9 cellular contexts compared by ENCODE assay signal in the genomic region with DNA sequence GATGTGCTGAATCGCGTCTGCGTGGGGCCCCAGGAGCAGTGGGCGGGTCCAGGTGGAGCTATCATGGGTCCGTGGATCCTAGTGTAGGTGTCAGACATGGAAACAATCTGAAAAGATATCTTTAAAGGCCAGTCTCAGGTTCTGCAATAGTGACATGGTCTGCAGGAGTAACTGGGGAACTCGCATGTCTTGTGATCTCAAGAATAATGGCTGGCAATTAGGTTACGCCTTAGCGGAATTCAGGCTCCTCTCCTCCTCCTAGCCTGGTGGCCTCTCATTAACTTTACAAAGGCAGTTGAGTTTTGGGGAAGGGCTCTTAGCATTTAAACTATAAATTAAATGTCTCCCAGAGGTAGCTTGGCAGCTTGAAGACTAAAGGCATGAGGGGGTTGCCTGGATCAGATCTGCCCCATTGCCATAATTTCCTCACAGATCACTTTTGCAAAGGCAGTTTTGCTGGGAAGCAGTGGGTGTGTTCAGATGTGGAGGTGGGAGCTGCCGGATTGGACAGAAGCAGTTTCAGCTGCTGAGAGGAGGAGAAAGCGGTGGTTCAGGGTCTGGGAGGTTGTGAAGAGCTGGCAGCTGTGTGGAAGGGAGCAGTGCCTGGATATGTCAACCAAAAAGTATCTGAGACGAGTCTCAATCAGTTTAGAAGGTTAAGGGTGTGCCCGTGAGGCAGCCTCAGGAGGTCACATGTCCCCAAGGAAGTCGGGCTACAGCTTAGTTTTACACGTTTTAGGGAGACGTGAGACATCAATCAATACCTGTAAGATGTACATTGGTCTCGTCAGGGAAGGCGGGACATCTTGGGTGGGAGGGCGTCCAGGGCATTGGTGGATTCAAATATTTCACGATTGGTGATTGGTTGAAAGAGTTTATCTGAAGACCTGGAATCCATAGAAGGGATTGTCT.
DNase-seq lines count a peak whose midpoint lies in the region; ATAC-seq and FAIRE-seq lines count a peak whose summit lies in the region.
"Had no signal": no experiment of that assay in that cellular context is flagged by ENCODE, and none has a peak within 500 bp of the region (broad histone marks: within the 10 kb centered on the region; RNA-seq: fewer than 3 reads in every experiment).

No MANE protein-coding gene starts in this region.

- CTCF ChIA-PET in activated naive CD4-positive, alpha-beta T cell treated with anti-CD3 and anti-CD28 coated beads, Interleukin-2, amount 10 ng/mL, durations not matched to agents 7 days and 5 days (lab: Charles Lee) = interaction anchor here (0.7 kb wide), 1 partner anchor 215 kb away, joined by 3 read pairs; no protein-coding TSS in a partner anchor

- H3K4me1 Mint-ChIP-seq in activated naive CD4-positive, alpha-beta T cell treated with anti-CD3 and anti-CD28 coated beads, Interleukin-2, amount 10 ng/mL, durations not matched to agents 7 days and 5 days = peaks cover 30% of the 10 kb centered on the region
- peaks cover 14% of the 10 kb centered on the region for H3K4me1 Mint-ChIP-seq in T-helper 2 cell treated with Interferon-gamma antibody and Interleukin-4, amounts not matched to agents 5 μg/mL and 100 μg/mL, for 36 hours (ENCODE audit: low read depth)
- H3K4me1 Mint-ChIP-seq in stimulated activated naive B cell treated with anti-CD40 and anti-IgM and Interleukin-4, amounts not matched to agents 10 μg/mL and 1 μg/mL and 100 μg/mL, for 72 hours = peaks cover 23 to 26% of the 10 kb centered on the region in 2 donors

- peaks cover 18% of the 10 kb centered on the region for H3K36me3 Mint-ChIP-seq in activated naive CD4-positive, alpha-beta T cell treated with anti-CD3 and anti-CD28 coated beads, Interleukin-2, amount 10 ng/mL, durations not matched to agents 7 days and 5 days
- peaks cover 6% of the 10 kb centered on the region for H3K36me3 Mint-ChIP-seq in T-helper 2 cell treated with Interferon-gamma antibody and Interleukin-4, amounts not matched to agents 5 μg/mL and 100 μg/mL, for 36 hours (ENCODE audit: low read depth)
- peaks cover 11 to 19% of the 10 kb centered on the region in 2 donors for H3K36me3 Mint-ChIP-seq in stimulated activated naive B cell treated with anti-CD40 and anti-IgM and Interleukin-4, amounts not matched to agents 10 μg/mL and 1 μg/mL and 100 μg/mL, for 72 hours

- peaks cover 9% of the 10 kb centered on the region for H3K27me3 Mint-ChIP-seq in activated naive CD4-positive, alpha-beta T cell treated with anti-CD3 and anti-CD28 coated beads, Interleukin-2, amount 10 ng/mL, durations not matched to agents 7 days and 5 days
- no peaks in the 10 kb centered on the region for H3K27me3 Mint-ChIP-seq in T-helper 2 cell treated with Interferon-gamma antibody and Interleukin-4, amounts not matched to agents 5 μg/mL and 100 μg/mL, for 36 hours (ENCODE audit: low read depth)
- no peaks in the 10 kb centered on the region for H3K27me3 Mint-ChIP-seq in stimulated activated naive B cell treated with anti-CD40 and anti-IgM and Interleukin-4, amounts not matched to agents 10 μg/mL and 1 μg/mL and 100 μg/mL, for 72 hours

- H3K27ac Mint-ChIP-seq in activated naive CD4-positive, alpha-beta T cell treated with anti-CD3 and anti-CD28 coated beads, Interleukin-2, amount 10 ng/mL, durations not matched to agents 7 days and 5 days = peak overlapping the region; percentile 67
- peak overlapping the region; percentile 32 for H3K27ac Mint-ChIP-seq in T-helper 2 cell treated with Interferon-gamma antibody and Interleukin-4, amounts not matched to agents 5 μg/mL and 100 μg/mL, for 36 hours
- H3K27ac Mint-ChIP-seq in stimulated activated naive B cell treated with anti-CD40 and anti-IgM and Interleukin-4, amounts not matched to agents 10 μg/mL and 1 μg/mL and 100 μg/mL, for 72 hours = no peak overlapping the region

- H3K4me3 Mint-ChIP-seq in activated naive CD4-positive, alpha-beta T cell treated with anti-CD3 and anti-CD28 coated beads, Interleukin-2, amount 10 ng/mL, durations not matched to agents 7 days and 5 days = peak overlapping the region; percentile 4
- H3K4me3 Mint-ChIP-seq in T-helper 2 cell treated with Interferon-gamma antibody and Interleukin-4, amounts not matched to agents 5 μg/mL and 100 μg/mL, for 36 hours = peak overlapping the region; percentile 1
- peak overlapping the region in 1 of 2 donors; percentile 10 for H3K4me3 Mint-ChIP-seq in stimulated activated naive B cell treated with anti-CD40 and anti-IgM and Interleukin-4, amounts not matched to agents 10 μg/mL and 1 μg/mL and 100 μg/mL, for 72 hours

- DNase-seq in activated naive CD4-positive, alpha-beta T cell treated with anti-CD3 and anti-CD28 coated beads, Interleukin-2, amount 10 ng/mL, durations not matched to agents 7 days and 5 days = peak; percentile 62
- no peak for DNase-seq in activated naive CD4-positive, alpha-beta T cell treated with anti-CD3 and anti-CD28 coated beads, Interleukin-2, amount 50 U/mL, for 16 hours
- DNase-seq in T-helper 2 cell treated with Interferon-gamma antibody and Interleukin-4, amounts not matched to agents 5 μg/mL and 100 μg/mL, for 36 hours (ENCODE audit: low spot score) = no peak
- DNase-seq in skeletal muscle cell (ENCODE audit: low read depth) = no peak
- no peak for DNase-seq in stimulated activated naive B cell treated with anti-CD40 and anti-IgM and Interleukin-4, amounts not matched to agents 10 μg/mL and 1 μg/mL and 100 μg/mL, for 72 hours
- DNase-seq in GDM1 (lab: John Stamatoyannopoulos, UW) = no peak
- DNase-seq in urothelium cell line (ENCODE audit: low spot score) = no peak

- H3K9me3 Mint-ChIP-seq in activated naive CD4-positive, alpha-beta T cell treated with anti-CD3 and anti-CD28 coated beads, Interleukin-2, amount 10 ng/mL, durations not matched to agents 7 days and 5 days = no peaks in the 10 kb centered on the region
- H3K9me3 Mint-ChIP-seq in T-helper 2 cell treated with Interferon-gamma antibody and Interleukin-4, amounts not matched to agents 5 μg/mL and 100 μg/mL, for 36 hours = no peaks in the 10 kb centered on the region
- H3K9me3 Mint-ChIP-seq in stimulated activated naive B cell treated with anti-CD40 and anti-IgM and Interleukin-4, amounts not matched to agents 10 μg/mL and 1 μg/mL and 100 μg/mL, for 72 hours = no peaks in the 10 kb centered on the region

- H3K4me3 ChIP-seq in iPS-11a (ENCODE audit: low read depth, low read length) (peak overlapping the region; percentile 22), skeletal muscle cell (ENCODE audit: low read depth, low read length) (peak overlapping the region; percentile 15)

- no peak for ATAC-seq in stimulated activated naive B cell treated with anti-CD40 and anti-IgM and Interleukin-4, amounts not matched to agents 10 μg/mL and 1 μg/mL and 100 μg/mL, for 72 hours (replicated peaks)

- no peak for FAIRE-seq in urothelium cell line (lab: Jason Lieb, UNC)
- FAIRE-seq: D721Med had no signal
